Comparison of ENCODE assay signal across 9 cellular contexts in the genomic region with DNA sequence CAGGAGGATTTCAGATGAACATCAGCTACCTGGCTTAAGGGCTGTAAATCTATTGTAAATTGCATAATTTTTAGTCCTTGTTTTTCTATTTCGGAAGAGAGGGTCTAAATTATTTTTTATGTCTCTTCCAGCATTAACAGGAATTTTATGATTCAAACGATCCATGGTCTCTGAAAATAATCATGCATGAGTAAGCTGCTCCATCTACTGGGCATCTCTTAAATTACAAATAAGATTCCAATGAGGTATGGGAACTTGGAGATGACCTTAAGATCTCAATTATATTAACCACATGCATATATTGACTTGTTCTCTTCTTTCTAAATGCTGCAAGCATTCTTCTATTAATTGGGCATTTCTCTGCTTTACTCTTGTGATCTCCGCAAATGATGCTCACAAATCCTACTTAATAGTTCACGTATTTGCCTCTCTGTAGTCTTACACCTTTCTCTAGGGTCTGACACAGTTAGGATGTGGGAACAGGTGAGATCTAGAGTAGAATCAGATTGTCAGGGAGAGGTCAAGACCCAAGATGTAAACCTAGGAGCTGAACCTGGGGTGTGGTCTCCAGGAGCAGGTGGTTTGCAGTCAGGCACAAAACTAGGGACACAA.
DNase-seq lines count a peak whose midpoint lies in the region; ATAC-seq and TF ChIP-seq lines count a peak whose summit lies in the region.
"Had no signal": no experiment of that assay in that cellular context is flagged by ENCODE, and none has a peak within 500 bp of the region (broad histone marks: within the 10 kb centered on the region; RNA-seq: fewer than 3 reads in every experiment).

No MANE protein-coding gene starts in this region.

- H3K4me3 ChIP-seq in AG04450 (ENCODE audit: low read depth, low read length) (no peak overlapping the region), RWPE2 (ENCODE audit: severe bottlenecking) (no peak overlapping the region), fibroblast of villous mesenchyme (ENCODE audit: low read depth, low read length) (no peak overlapping the region)
- H3K4me3 ChIP-seq in effector memory CD4-positive, alpha-beta T cell (ENCODE audit: insufficient read depth, low read depth, low read length, poor library complexity, severe bottlenecking): no peak overlapping the region
- H3K4me3 ChIP-seq: HAP-1 had no signal

- POLR2A ChIA-PET in AG04450 (lab: Yijun Ruan, JAX): no interaction called here

- in situ Hi-C loops in GM13976 (cut with MboI; ENCODE audit: low sequenced_read_pairs, unreplicated experiment) (loop anchor here (25.0 kb wide), 1 partner anchor 888 kb away; no protein-coding TSS in a partner anchor), KBM-7 (cut with MboI; ENCODE audit: low pct_unique_long_range_greater_than_20kb, low sequenced_read_pairs) (no loop called here)

- DNase-seq in AG04450 (ENCODE audit: low read depth, low spot score) (no peak), GM13976 (ENCODE audit: low spot score) (peak; percentile 7), KBM-7 (peak; percentile 67), RWPE2 (ENCODE audit: low spot score) (no peak), fibroblast of villous mesenchyme (ENCODE audit: low read depth) (peak; percentile 49), putamen (ENCODE audit: low spot score) (peak; percentile 60)
- DNase-seq in activated T-cell treated with anti-CD3 and anti-CD28 coated beads, Interleukin-2, amount 50 U/mL, for 48 hours: no peak
- DNase-seq in effector memory CD4-positive, alpha-beta T cell: no peak

- H3K9me3 ChIP-seq in AG04450 (ENCODE audit: control insufficient read depth, insufficient read depth, low read length) (no peaks in the 10 kb centered on the region), RWPE2 (ENCODE audit: severe bottlenecking) (no peaks in the 10 kb centered on the region)
- no peaks in the 10 kb centered on the region for H3K9me3 ChIP-seq in effector memory CD4-positive, alpha-beta T cell (ENCODE audit: control insufficient read depth, low read length)
- H3K9me3 ChIP-seq: HAP-1 had no signal

- TF ChIP-seq CTCF in AG04450 (IDR thresholded peaks at IDR 0.05; ENCODE audit: low read depth, low read length) (peak; percentile 63), GM13976 (IDR thresholded peaks at IDR 0.05; ENCODE audit: borderline replicate concordance, control extremely low read depth, extremely low read depth, insufficient read depth, missing control alignments) (no peak), RWPE2 (IDR thresholded peaks at IDR 0.05; ENCODE audit: poor library complexity, severe bottlenecking) (peak; percentile 94), fibroblast of villous mesenchyme (IDR thresholded peaks at IDR 0.05; ENCODE audit: insufficient read depth, low read depth, low read length) (peak; percentile 56)

- CTCF ChIA-PET in AG04450 (lab: Charles Lee): interaction anchor here (0.5 to 9.1 kb wide), 38 partner anchors 9 to 703 kb away, joined by 3 to 125 read pairs (median 4); a partner anchor contains a TSS

- H3K36me3 ChIP-seq in RWPE2 (ENCODE audit: low read depth): no peaks in the 10 kb centered on the region
- H3K36me3 ChIP-seq in effector memory CD4-positive, alpha-beta T cell (ENCODE audit: control insufficient read depth, insufficient read depth, low read length): no peaks in the 10 kb centered on the region
- H3K36me3 ChIP-seq: HAP-1 had no signal

- no peaks in the 10 kb centered on the region for H3K4me1 ChIP-seq in RWPE2 (ENCODE audit: insufficient read depth, poor library complexity, severe bottlenecking)
- no peaks in the 10 kb centered on the region for H3K4me1 ChIP-seq in effector memory CD4-positive, alpha-beta T cell (ENCODE audit: control insufficient read depth, insufficient read depth, low read length, poor library complexity, severe bottlenecking)
- H3K4me1 ChIP-seq: HAP-1 had no signal

- H3K27me3 ChIP-seq in AG04450 (ENCODE audit: control insufficient read depth, insufficient read depth, low read length) (no peaks in the 10 kb centered on the region), RWPE2 (ENCODE audit: insufficient read depth, poor library complexity, severe bottlenecking) (no peaks in the 10 kb centered on the region)
- no peaks in the 10 kb centered on the region for H3K27me3 ChIP-seq in effector memory CD4-positive, alpha-beta T cell (replicated peaks; ENCODE audit: control insufficient read depth, insufficient read depth, low read length, poor library complexity, severe bottlenecking)

- no peak overlapping the region for H3K27ac ChIP-seq in AG04450 (ENCODE audit: low read depth, low read length)
- no peak overlapping the region for H3K27ac ChIP-seq in RWPE2 (ENCODE audit: poor library complexity, severe bottlenecking)
- H3K27ac ChIP-seq in effector memory CD4-positive, alpha-beta T cell (ENCODE audit: insufficient read depth, low read length, poor library complexity, severe bottlenecking): no peak overlapping the region

- ATAC-seq in RWPE2 (ENCODE audit: low read depth): peak; percentile 58

Comparison
In these comparisons a context has a peak if more than half of its experiments do, and no peak if none do; other contexts are left out.
1. DNase-seq: peak in GM13976 (single experiment), KBM-7 (single experiment), fibroblast of villous mesenchyme (single experiment) and putamen (single experiment); none in AG04450 (single experiment), RWPE2 (single experiment), activated T-cell treated with anti-CD3 and anti-CD28 coated beads, Interleukin-2, amount 50 U/mL, for 48 hours (0 of 2) and effector memory CD4-positive, alpha-beta T cell (0 of 3).